18 cellular contexts compared by ENCODE assay signal in genomic region chr1:97091679-97092078, GRCh38.
DNase-seq lines count a peak whose midpoint lies in the region; ATAC-seq, FAIRE-seq and TF ChIP-seq lines count a peak whose summit lies in the region.
"Had no signal": no experiment of that assay in that cellular context is flagged by ENCODE, and none has a peak within 500 bp of the region (broad histone marks: within the 10 kb centered on the region; RNA-seq: fewer than 3 reads in every experiment).

No MANE protein-coding gene starts in this region.

- intact Hi-C loops in IMR-90 (cut with micrococcal nuclease), result no loop called here
- intact Hi-C loops in endothelial cell of umbilical vein (cut with micrococcal nuclease), result loop anchor here (10.0 kb wide), 1 partner anchor 1403 kb away; no protein-coding TSS in a partner anchor

- H3K79me2 ChIP-seq in endothelial cell of umbilical vein (ENCODE audit: control insufficient read depth, insufficient read depth, low read length), result no peaks in the 10 kb centered on the region
- no peaks in the 10 kb centered on the region for H3K79me2 ChIP-seq in neural progenitor cell (ENCODE audit: low read depth)

- dilution Hi-C loops in IMR-90 (cut with HindIII; ENCODE audit: low sequenced_read_pairs, unreplicated experiment) (no loop called here), endothelial cell of umbilical vein (cut with MboI; ENCODE audit: extremely low pct_ligation_motif_present, low sequenced_read_pairs) (no loop called here)

- no peak overlapping the region for H3K4me2 ChIP-seq in IMR-90 (ENCODE audit: low read depth, low read length)
- peak overlapping the region; percentile 44 for H3K4me2 ChIP-seq in endothelial cell of umbilical vein (ENCODE audit: insufficient read depth, low read length)
- H3K4me2 ChIP-seq in neural progenitor cell, result no peak overlapping the region
- H3K4me2 ChIP-seq: KMS-11 had no signal

- H3K4me3 Mint-ChIP-seq in neural progenitor cell, result no peak overlapping the region
- H3K4me3 Mint-ChIP-seq: CD4-positive, CD25-positive, alpha-beta regulatory T cell; CD8-positive, alpha-beta memory T cell had no signal

- H3K56ac ChIP-seq in IMR-90 (ENCODE audit: extremely low read depth, insufficient read depth, low read length), result no peak overlapping the region

- in situ Hi-C loops in IMR-90 (cut with MboI; ENCODE audit: low sequenced_read_pairs), result no loop called here
- in situ Hi-C loops in ACHN (cut with HindIII; ENCODE audit: low pct_ligation_motif_present, low pct_unique_long_range_greater_than_20kb, low sequenced_read_pairs), result no loop called here

- no peaks in the 10 kb centered on the region for H3K36me3 Mint-ChIP-seq in neural progenitor cell

- POLR2A ChIA-PET in IMR-90 (lab: Charles Lee; ENCODE audit: unreplicated experiment), result interaction anchor here (0.5 kb wide), 1 partner anchor 10 kb away, joined by 3 read pairs; no protein-coding TSS in a partner anchor
- POLR2A ChIA-PET in endothelial cell of umbilical vein (lab: Charles Lee), result no interaction called here

- H4K5ac ChIP-seq in IMR-90 (ENCODE audit: low read depth, low read length), result no peak overlapping the region

- no peak overlapping the region for H2BK15ac ChIP-seq in IMR-90 (ENCODE audit: low read depth, low read length)

- H3K4me1 Mint-ChIP-seq in neural progenitor cell, result peaks cover 12% of the 10 kb centered on the region
- H3K4me1 Mint-ChIP-seq: CD4-positive, CD25-positive, alpha-beta regulatory T cell; CD8-positive, alpha-beta memory T cell had no signal

- no peak overlapping the region for H4K91ac ChIP-seq in IMR-90 (ENCODE audit: insufficient read depth, low read depth, low read length)

- H3K27ac ChIP-seq in IMR-90 (ENCODE audit: insufficient read depth, low read length) (no peak overlapping the region), endothelial cell of umbilical vein (ENCODE audit: insufficient read depth, low read depth, low read length) (no peak overlapping the region), neural progenitor cell (no peak overlapping the region)
- H3K27ac ChIP-seq: GM23248, KMS-11 had no signal

- H2AFZ ChIP-seq in IMR-90 (replicated peaks; ENCODE audit: low read length, poor library complexity) (no peak overlapping the region), endothelial cell of umbilical vein (ENCODE audit: low read depth, low read length) (no peak overlapping the region), neural progenitor cell (replicated peaks) (peak overlapping the region; percentile 58)
- H2AFZ ChIP-seq: GM23248 had no signal

- CTCF ChIA-PET in IMR-90 (lab: Yijun Ruan, JAX), result interaction anchor here (1.2 kb wide), 1 partner anchor 10 kb away, joined by 3 read pairs; no protein-coding TSS in a partner anchor
- CTCF ChIA-PET in endothelial cell of umbilical vein (lab: Charles Lee), result interaction anchor here (1.0 to 3.3 kb wide), 3 partner anchors 10 to 41 kb away, joined by 5 to 9 read pairs (median 6); no protein-coding TSS in a partner anchor

- no peak for ATAC-seq in IMR-90 (ENCODE audit: low read depth)
- ATAC-seq in GM21737 (IDR thresholded peaks at IDR 0.05; ENCODE audit: unreplicated experiment), result no peak

- no peak overlapping the region for H4K8ac ChIP-seq in IMR-90 (ENCODE audit: low read depth in 2 of 2, low read length in 2 of 2)

- no peaks in the 10 kb centered on the region for H3K79me1 ChIP-seq in IMR-90 (ENCODE audit: low read depth in 1 of 2, low read length in 2 of 2)

- TF ChIP-seq RAD21 in IMR-90 (IDR thresholded peaks at IDR 0.05; ENCODE audit: low read length), result no peak

- H3K4me3 ChIP-seq in IMR-90 (ENCODE audit: insufficient read depth, low read depth, low read length) (no peak overlapping the region), adipocyte (ENCODE audit: low read length) (no peak overlapping the region), endothelial cell of umbilical vein (replicated peaks in 1 of 3; ENCODE audit: insufficient read depth in 1 of 3, low read depth in 1 of 3, low read length in 3 of 3) (no peak overlapping the region), neural progenitor cell (no peak overlapping the region)
- H3K4me3 ChIP-seq: GM23248, HAP-1 had no signal

- H2BK120ac ChIP-seq in IMR-90 (ENCODE audit: low read depth, low read length), result no peak overlapping the region

- no peak overlapping the region for H3K23ac ChIP-seq in IMR-90 (ENCODE audit: low read depth, low read length)

- no peaks in the 10 kb centered on the region; the same call in 1 of the 2 replicates for H3K9me1 ChIP-seq in IMR-90 (ENCODE audit: insufficient read depth, low read length)
- peaks cover 2% of the 10 kb centered on the region for H3K9me1 ChIP-seq in endothelial cell of umbilical vein (replicated peaks; ENCODE audit: control insufficient read depth, extremely low read depth, insufficient read depth, low read length)

- H2BK5ac ChIP-seq in IMR-90 (ENCODE audit: low read depth, low read length, poor library complexity, severe bottlenecking), result no peak overlapping the region

- H3K27me3 ChIP-seq in IMR-90 (ENCODE audit: control insufficient read depth, insufficient read depth, low read length) (no peaks in the 10 kb centered on the region), adipocyte (replicated peaks; ENCODE audit: control insufficient read depth, insufficient read depth, low read length) (no peaks in the 10 kb centered on the region), endothelial cell of umbilical vein (ENCODE audit: control insufficient read depth in 2 of 2, insufficient read depth in 2 of 2, low read length in 2 of 2) (no peaks in the 10 kb centered on the region), neural progenitor cell (no peaks in the 10 kb centered on the region)
- H3K27me3 ChIP-seq: BE2C had no signal

- no peak overlapping the region for H3K4ac ChIP-seq in IMR-90 (ENCODE audit: low read depth, low read length)

- no peaks in the 10 kb centered on the region for H3F3A ChIP-seq in neural progenitor cell (ENCODE audit: low read depth)

- H3K9ac ChIP-seq in IMR-90 (ENCODE audit: low read depth, low read length) (no peak overlapping the region), adipocyte (ENCODE audit: low read length) (no peak overlapping the region), endothelial cell of umbilical vein (replicated peaks; ENCODE audit: extremely low read depth, insufficient read depth, low read length) (no peak overlapping the region), neural progenitor cell (no peak overlapping the region)
- H3K9ac ChIP-seq: GM23248, KMS-11 had no signal

- H3K9me3 ChIP-seq in IMR-90 (ENCODE audit: control insufficient read depth, insufficient read depth, low read length) (no peaks in the 10 kb centered on the region), adipocyte (ENCODE audit: control insufficient read depth, low read length) (no peaks in the 10 kb centered on the region), endothelial cell of umbilical vein (replicated peaks; ENCODE audit: control insufficient read depth, insufficient read depth, low read length) (no peaks in the 10 kb centered on the region), neural progenitor cell (ENCODE audit: low read depth) (no peaks in the 10 kb centered on the region)
- H3K9me3 ChIP-seq: BE2C, HAP-1 had no signal

- H3K36me3 ChIP-seq in IMR-90 (ENCODE audit: control insufficient read depth, insufficient read depth, low read length) (no peaks in the 10 kb centered on the region), adipocyte (ENCODE audit: control insufficient read depth, insufficient read depth, low read length, severe bottlenecking) (peaks cover 4% of the 10 kb centered on the region), endothelial cell of umbilical vein (ENCODE audit: control insufficient read depth in 2 of 2, extremely low read depth in 1 of 2, insufficient read depth in 2 of 2, low read length in 2 of 2) (no peaks in the 10 kb centered on the region), neural progenitor cell (no peaks in the 10 kb centered on the region)
- H3K36me3 ChIP-seq: BE2C, HAP-1 had no signal

- no peak overlapping the region for H2BK20ac ChIP-seq in IMR-90 (ENCODE audit: low read depth, low read length)

- TF ChIP-seq POLR2A in IMR-90 (IDR thresholded peaks at IDR 0.05; ENCODE audit: low read depth, low read length) (no peak), endothelial cell of umbilical vein (IDR thresholded peaks at IDR 0.05; ENCODE audit: low read depth, low read length) (peak; percentile 41)

- H3K18ac ChIP-seq in IMR-90 (ENCODE audit: low read depth, low read length), result 0 out of 2 replicates have a peak overlapping the region, but pooled peaks have one; percentile 46

- TF ChIP-seq CTCF in IMR-90 (conservative IDR thresholded peaks at IDR 0.05; ENCODE audit: low read depth, low read length) (no peak), endothelial cell of umbilical vein (IDR thresholded peaks at IDR 0.05; ENCODE audit: extremely low read depth in 1 of 2, insufficient read depth in 1 of 2, low read depth in 1 of 2, low read length in 2 of 2) (no peak), neural progenitor cell (IDR thresholded peaks at IDR 0.05) (no peak)

- H2AK9ac ChIP-seq in IMR-90 (replicated peaks; ENCODE audit: low read depth, low read length, poor library complexity), result no peak overlapping the region

- BruUV-seq in IMR-90 (replicated peaks; lab: Mats Ljungman, UMichigan), result no TSS peak
- BruUV-seq in endothelial cell of umbilical vein (replicated peaks; lab: Mats Ljungman, UMichigan), result no TSS peak

- H3K14ac ChIP-seq in IMR-90 (replicated peaks; ENCODE audit: low read depth, low read length), result no peak overlapping the region

- no peak for FAIRE-seq in endothelial cell of umbilical vein (lab: Jason Lieb, UNC)

- H3K27ac Mint-ChIP-seq in neural progenitor cell, result no peak overlapping the region

- peaks cover 7% of the 10 kb centered on the region; the same call in 1 of the 2 replicates for H3K4me1 ChIP-seq in IMR-90 (ENCODE audit: control insufficient read depth, insufficient read depth, low read length)
- H3K4me1 ChIP-seq in adipocyte (ENCODE audit: control insufficient read depth, insufficient read depth, low read length), result peaks cover 7% of the 10 kb centered on the region
- H3K4me1 ChIP-seq in endothelial cell of umbilical vein (ENCODE audit: control insufficient read depth, extremely low read depth, insufficient read depth, low read length), result peaks cover 33% of the 10 kb centered on the region
- peaks cover 16% of the 10 kb centered on the region for H3K4me1 ChIP-seq in neural progenitor cell

- H3K9me3 Mint-ChIP-seq in neural progenitor cell, result no peaks in the 10 kb centered on the region
- H3K9me3 Mint-ChIP-seq: CD4-positive, CD25-positive, alpha-beta regulatory T cell; CD8-positive, alpha-beta memory T cell had no signal

- H3K27me3 Mint-ChIP-seq in neural progenitor cell (ENCODE audit: insufficient read depth, low read depth), result peaks cover under 1% of the 10 kb centered on the region
- H3K27me3 Mint-ChIP-seq: CD4-positive, CD25-positive, alpha-beta regulatory T cell; CD8-positive, alpha-beta memory T cell had no signal

- H4K20me1 ChIP-seq in IMR-90 (ENCODE audit: insufficient read depth, low read length) (no peaks in the 10 kb centered on the region), endothelial cell of umbilical vein (replicated peaks; ENCODE audit: control insufficient read depth, extremely low read depth, insufficient read depth, low read length) (no peaks in the 10 kb centered on the region), neural progenitor cell (ENCODE audit: low read depth) (no peaks in the 10 kb centered on the region)

- no peak for DNase-seq in IMR-90
- peak; percentile 6 for DNase-seq in adipocyte (ENCODE audit: low read depth)
- DNase-seq in endothelial cell of umbilical vein (ENCODE audit: low read depth, low spot score), result peak; percentile 89
- DNase-seq in neural progenitor cell (ENCODE audit: low spot score), result no peak
- DNase-seq in SHP77 treated with DMSO at 0.1 percent for 48 hours (lab: John Stamatoyannopoulos, UW), result no peak
- no peak for DNase-seq in activated CD8-positive, alpha-beta memory T cell treated with anti-CD3 and anti-CD28 coated beads for 24 hours
- no peak for DNase-seq in ACHN
- DNase-seq: BE2C; C1 segment of cervical spinal cord; CD4-positive, CD25-positive, alpha-beta regulatory T cell; CD8-positive, alpha-beta memory T cell; COR-L47; DMS 273 treated with DMSO at 0.1 percent for 48 hours; GF-D8; GM23248 had no signal

- no peak overlapping the region for H2AK5ac ChIP-seq in IMR-90 (ENCODE audit: low read depth, low read length)

Comparison
In these comparisons a context has a peak if more than half of its experiments do, and no peak if none do; other contexts are left out.
1. DNase-seq: peak in adipocyte (single experiment) and endothelial cell of umbilical vein (single experiment); none in IMR-90 (single experiment), neural progenitor cell (single experiment), SHP77 treated with DMSO at 0.1 percent for 48 hours (single experiment), activated CD8-positive, alpha-beta memory T cell treated with anti-CD3 and anti-CD28 coated beads for 24 hours (single experiment) and ACHN (single experiment).